ENCODE assay signal across 8 cellular contexts in the genomic region with DNA sequence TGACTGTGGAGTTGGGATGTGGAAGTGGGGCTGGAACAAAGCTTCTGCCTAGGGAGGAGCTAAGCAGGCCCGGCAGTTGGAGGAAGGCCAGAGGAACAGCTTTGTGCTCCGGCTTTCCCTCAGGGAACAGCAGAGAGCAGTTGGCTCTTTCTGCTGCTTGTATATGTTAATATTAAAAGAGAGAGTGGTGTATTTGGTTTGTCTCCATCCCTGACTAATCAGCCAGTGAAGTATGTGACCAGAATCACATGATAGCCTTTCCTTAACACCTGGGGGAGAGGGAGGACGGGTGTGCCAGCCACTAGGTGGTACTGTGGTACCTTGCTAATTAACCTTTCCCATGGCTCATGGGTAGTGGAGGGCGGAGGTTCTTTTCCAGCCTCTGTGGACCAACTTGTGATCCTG. TPM values are rescaled to one million over a fixed set of nuclear protein-coding genes. Genes with fewer than 3 reads are reported as not detected.
DNase-seq lines count a peak whose midpoint lies in the region; ATAC-seq and TF ChIP-seq lines count a peak whose summit lies in the region.

No MANE protein-coding gene starts in this region.

- BruUV-seq in Caco-2 (replicated peaks; lab: Mats Ljungman, UMichigan) = no TSS peak

- no peak overlapping the region for H2BK120ac ChIP-seq in neuronal stem cell (ENCODE audit: low read depth, low read length)

- H3K4me3 ChIP-seq in Caco-2 (ENCODE audit: low read depth, low read length) (no peak overlapping the region), left lung (no peak overlapping the region), aorta (ENCODE audit: low read length in 2 of 2) (no peak overlapping the region), neuronal stem cell (ENCODE audit: low read length in 2 of 2) (no peak overlapping the region)

- H3K9ac ChIP-seq in neuronal stem cell (ENCODE audit: low read depth, low read length, poor library complexity) = no peak overlapping the region

- H3K36me3 Mint-ChIP-seq in Caco-2 (ENCODE audit: insufficient read depth, unreplicated experiment) = peaks cover 25% of the 10 kb centered on the region

- no peak overlapping the region for H3K23ac ChIP-seq in neuronal stem cell (ENCODE audit: low read depth, low read length, poor library complexity)

- no peak overlapping the region for H3K4me2 ChIP-seq in neuronal stem cell (ENCODE audit: insufficient read depth, low read length, poor library complexity, severe bottlenecking)

- H3K18ac ChIP-seq in neuronal stem cell (ENCODE audit: low read length) = no peak overlapping the region

- H3K27me3 ChIP-seq in Caco-2 (replicated peaks; ENCODE audit: control insufficient read depth, insufficient read depth, low read length) (no peaks in the 10 kb centered on the region), left lung (no peaks in the 10 kb centered on the region), aorta (ENCODE audit: control insufficient read depth in 1 of 2, insufficient read depth in 2 of 2, low read length in 1 of 2) (no peaks in the 10 kb centered on the region), neuronal stem cell (ENCODE audit: control insufficient read depth in 3 of 3, insufficient read depth in 3 of 3, low read depth in 1 of 3, low read length in 3 of 3) (no peaks in the 10 kb centered on the region)

- H3K9me3 Mint-ChIP-seq in Caco-2 (ENCODE audit: unreplicated experiment) = no peaks in the 10 kb centered on the region

- H3K36me3 ChIP-seq in Caco-2 (ENCODE audit: control insufficient read depth, insufficient read depth, low read length) (peaks cover 6% of the 10 kb centered on the region), left lung (peaks cover 0 to 67% of the 10 kb centered on the region in 2 donors), aorta (ENCODE audit: control insufficient read depth in 1 of 2, insufficient read depth in 2 of 2, low read length in 1 of 2) (peaks cover 13 to 15% of the 10 kb centered on the region in 2 donors), neuronal stem cell (replicated peaks in 1 of 2; ENCODE audit: control insufficient read depth in 2 of 2, insufficient read depth in 2 of 2, low read length in 2 of 2) (peaks cover 43 to 64% of the 10 kb centered on the region in 2 donors)

- no peak overlapping the region for H2AFZ ChIP-seq in neuronal stem cell (ENCODE audit: low read length)

- no peak overlapping the region for H3K27ac Mint-ChIP-seq in Caco-2 (ENCODE audit: unreplicated experiment)

- H4K91ac ChIP-seq in neuronal stem cell (ENCODE audit: low read depth, low read length, poor library complexity) = no peak overlapping the region

- TF ChIP-seq CTCF in Caco-2 (IDR thresholded peaks at IDR 0.05; ENCODE audit: insufficient read depth in 1 of 2, low read depth in 1 of 2, low read length in 1 of 2, severe bottlenecking in 1 of 2, unreplicated experiment in 1 of 2) (peak; percentile 36 to 64), left lung (IDR thresholded peaks at IDR 0.05) (peak; percentile 23 to 24)

- H3K27ac ChIP-seq in left lung (no peak overlapping the region), aorta (ENCODE audit: low read depth in 1 of 2, low read length in 2 of 2) (no peak overlapping the region), neuronal stem cell (replicated peaks; ENCODE audit: low read length) (no peak overlapping the region)

- intact Hi-C loops in Caco-2 (cut with micrococcal nuclease; ENCODE audit: unreplicated experiment) (loop anchor here (2.0 kb wide), 2 partner anchors 104 to 144 kb away; a partner anchor contains a TSS), left lung (cut with DNase I) (loop anchor here in 1 of 2 donors (10.0 kb wide), 1 partner anchor 90 kb away; no protein-coding TSS in a partner anchor), aorta (cut with DNase I) (loop anchor here in 1 of 2 donors (5.0 kb wide), 1 partner anchor 42 kb away; a partner anchor contains a TSS)

- in situ Hi-C loops in T47D (cut with HindIII; ENCODE audit: low pct_unique_long_range_greater_than_20kb, low sequenced_read_pairs) = no loop called here

- no peak overlapping the region for H2BK15ac ChIP-seq in neuronal stem cell (ENCODE audit: low read length)

- DNase-seq in Caco-2 = peak; percentile 64
- DNase-seq in HT1080 (ENCODE audit: low read depth) = peak; percentile 70
- DNase-seq in RPMI7951 (ENCODE audit: low read depth) = peak; percentile 50
- DNase-seq in T47D (ENCODE audit: low read depth in 1 of 2, low spot score in 1 of 2) = peak; percentile 90 to 92
- no peak for DNase-seq in left lung
- no peak for DNase-seq in aorta
- no peak for DNase-seq in neuronal stem cell (ENCODE audit: low spot score)

- ATAC-seq in left lung (peak; percentile 97), aorta (ENCODE audit: low FRiP score) (peak; percentile 35), GM18511 (IDR thresholded peaks at IDR 0.05; ENCODE audit: unreplicated experiment) (no peak)

- H3K9me3 ChIP-seq in Caco-2 (no peaks in the 10 kb centered on the region), left lung (no peaks in the 10 kb centered on the region), aorta (ENCODE audit: control insufficient read depth, low read length) (no peaks in the 10 kb centered on the region), neuronal stem cell (replicated peaks in 1 of 2; ENCODE audit: control insufficient read depth in 2 of 2, insufficient read depth in 1 of 2, low read depth in 1 of 2, low read length in 2 of 2) (no peaks in the 10 kb centered on the region)

- no peak overlapping the region for H3K4ac ChIP-seq in neuronal stem cell (ENCODE audit: low read length)

- no peak overlapping the region for H3K4me3 Mint-ChIP-seq in Caco-2 (ENCODE audit: unreplicated experiment)

- no peaks in the 10 kb centered on the region for H3K79me1 ChIP-seq in neuronal stem cell (ENCODE audit: low read depth, low read length)

- H3K4me1 ChIP-seq in Caco-2 (no peaks in the 10 kb centered on the region), left lung (no peaks in the 10 kb centered on the region), aorta (ENCODE audit: control insufficient read depth in 1 of 2, insufficient read depth in 2 of 2, low read length in 2 of 2) (no peaks in the 10 kb centered on the region), neuronal stem cell (ENCODE audit: control insufficient read depth in 2 of 2, insufficient read depth in 1 of 2, low read depth in 1 of 2, low read length in 2 of 2) (no peaks in the 10 kb centered on the region)

- H3K14ac ChIP-seq in neuronal stem cell (ENCODE audit: low read length) = no peak overlapping the region

- H3K4me1 Mint-ChIP-seq in Caco-2 (ENCODE audit: low read depth, unreplicated experiment) = no peaks in the 10 kb centered on the region

- no peaks in the 10 kb centered on the region for H3K27me3 Mint-ChIP-seq in Caco-2 (ENCODE audit: insufficient read depth, unreplicated experiment)

- H4K8ac ChIP-seq in neuronal stem cell (ENCODE audit: low read depth, low read length) = no peak overlapping the region

- WGBS in aorta, 2 donors = 19 to 21% methylated on average over 4 of the region's 4 CpGs
- no CpG with 5 or more reads among the region's 4 CpGs for WGBS in neuronal stem cell (ENCODE audit: extremely low coverage in 2 of 2, insufficient read length in 2 of 2, insufficient replicate concordance in 1 of 2), 2 donors

- H2BK12ac ChIP-seq in neuronal stem cell (ENCODE audit: low read length) = no peak overlapping the region

- no peak overlapping the region for H2BK5ac ChIP-seq in neuronal stem cell (ENCODE audit: low read length)

- CTCF ChIA-PET in Caco-2 (lab: Charles Lee) = interaction anchor here (0.8 kb wide), 1 partner anchor 11 kb away, joined by 4 read pairs; a partner anchor contains a TSS

- H2AK5ac ChIP-seq in neuronal stem cell (ENCODE audit: low read depth, low read length) = no peak overlapping the region

- POLR2A ChIA-PET in Caco-2 (lab: Charles Lee) = interaction anchor here (1.7 kb wide), 1 partner anchor 41 kb away, joined by 8 read pairs; a partner anchor contains a TSS

RNA-seq across cellular contexts. Expression of a gene that starts 10.0 kb away (rescaled TPM):
- total RNA-seq in Caco-2 (2022) (43.8 and 52.9 TPM in 2 replicates), left lung (10 to 100 TPM; 32.2 to 44.5 TPM), aorta (10 to 100 TPM; 32.2 to 32.9 TPM)
- total RNA-seq in HT1080 (2014; rRNA removed; shearing (Covaris generic)) = 85.0 and 88.4 TPM in 2 replicates
- 64.7 and 65.7 TPM in 2 replicates for polyA plus RNA-seq in HT1080 (2015; cell fraction: cytosol; rRNA removed)
- 143 and 152 TPM in 2 replicates for polyA plus RNA-seq in HT1080 (2015; cell fraction: nucleus; rRNA removed)
- 42.1 and 52.0 TPM in 2 replicates for total RNA-seq in RPMI7951 (2014; rRNA removed; shearing (Covaris generic))
- polyA plus RNA-seq in aorta = 10 to 100 TPM; 24.3 to 53.1 TPM
- 31.0 TPM for polyA plus RNA-seq in neuronal stem cell (2013, experiment 1 of 2)
- 31.6 TPM for polyA plus RNA-seq in neuronal stem cell (2013, experiment 2 of 2)

RNA-seq across cellular contexts. Expression of a gene that starts 10.1 kb away (rescaled TPM):
- total RNA-seq in Caco-2 (2022) (83.9 and 86.7 TPM in 2 replicates), left lung (10 to 100 TPM; 62.5 to 72.6 TPM), aorta (10 to 100 TPM; 66.7 to 77.1 TPM)
- 38.6 and 46.8 TPM in 2 replicates for total RNA-seq in HT1080 (2014; rRNA removed; shearing (Covaris generic))
- polyA plus RNA-seq in HT1080 (2015; cell fraction: cytosol; rRNA removed) = 35.6 and 40.9 TPM in 2 replicates
- 121 TPM in 2 replicates for polyA plus RNA-seq in HT1080 (2015; cell fraction: nucleus; rRNA removed)
- 21.9 and 27.8 TPM in 2 replicates for total RNA-seq in RPMI7951 (2014; rRNA removed; shearing (Covaris generic))
- polyA plus RNA-seq in aorta = 10 to 100 TPM; 13.5 to 55.6 TPM
- polyA plus RNA-seq in neuronal stem cell (2013, experiment 1 of 2) = 47.4 TPM
- 46.8 TPM for polyA plus RNA-seq in neuronal stem cell (2013, experiment 2 of 2)

RNA-seq across cellular contexts. Expression of a gene that starts 29.5 kb away (rescaled TPM):
- total RNA-seq in Caco-2 (2022) (202 and 214 TPM in 2 replicates), left lung (100 to 1,000 TPM; 296 to 347 TPM), aorta (100 to 1,000 TPM; 249 to 250 TPM)
- 840 and 907 TPM in 2 replicates for total RNA-seq in HT1080 (2014; rRNA removed; shearing (Covaris generic))
- polyA plus RNA-seq in HT1080 (2015; cell fraction: cytosol; rRNA removed) = 814 and 918 TPM in 2 replicates
- 836 and 874 TPM in 2 replicates for polyA plus RNA-seq in HT1080 (2015; cell fraction: nucleus; rRNA removed)
- total RNA-seq in RPMI7951 (2014; rRNA removed; shearing (Covaris generic)) = 699 and 754 TPM in 2 replicates
- polyA plus RNA-seq in aorta = 100 to 1,000 TPM; 234 to 237 TPM
- 199 TPM for polyA plus RNA-seq in neuronal stem cell (2013, experiment 1 of 2)
- polyA plus RNA-seq in neuronal stem cell (2013, experiment 2 of 2) = 192 TPM

RNA-seq across cellular contexts. Expression of a gene that starts 40.9 kb away (rescaled TPM):
- total RNA-seq in Caco-2 (2022) (68.8 and 69.8 TPM in 2 replicates), left lung (10 to 100 TPM; 63.3 to 69.9 TPM), aorta (10 to 100 TPM; 44.1 to 57.1 TPM)
- total RNA-seq in HT1080 (2014; rRNA removed; shearing (Covaris generic)) = 49.1 and 72.9 TPM in 2 replicates
- 30.7 and 33.0 TPM in 2 replicates for polyA plus RNA-seq in HT1080 (2015; cell fraction: cytosol; rRNA removed)
- polyA plus RNA-seq in HT1080 (2015; cell fraction: nucleus; rRNA removed) = 146 and 166 TPM in 2 replicates
- total RNA-seq in RPMI7951 (2014; rRNA removed; shearing (Covaris generic)) = 27.2 and 33.4 TPM in 2 replicates
- 10 to 100 TPM; 30.1 to 75.6 TPM for polyA plus RNA-seq in aorta
- 17.7 TPM for polyA plus RNA-seq in neuronal stem cell (2013, experiment 1 of 2)
- polyA plus RNA-seq in neuronal stem cell (2013, experiment 2 of 2) = 16.0 TPM

RNA-seq across cellular contexts. Expression of a gene that starts 48.3 kb away (rescaled TPM):
- total RNA-seq in Caco-2 (2022) (not detected in 2 replicates), left lung (not detected), aorta (not detected)
- not detected in 2 replicates for total RNA-seq in HT1080 (2014; rRNA removed; shearing (Covaris generic))
- not detected in 2 replicates for polyA plus RNA-seq in HT1080 (2015; cell fraction: cytosol; rRNA removed)
- polyA plus RNA-seq in HT1080 (2015; cell fraction: nucleus; rRNA removed) = not detected in 2 replicates
- not detected in 2 replicates for total RNA-seq in RPMI7951 (2014; rRNA removed; shearing (Covaris generic))
- polyA plus RNA-seq in aorta = not detected
- not detected for polyA plus RNA-seq in neuronal stem cell (2013, experiment 1 of 2)
- not detected for polyA plus RNA-seq in neuronal stem cell (2013, experiment 2 of 2)

Comparison
In these comparisons a context has a peak if more than half of its experiments do, and no peak if none do; other contexts are left out.
1. DNase-seq: peak in Caco-2 (2 of 2), HT1080 (single experiment), RPMI7951 (single experiment) and T47D (2 of 2); none in left lung (0 of 2), aorta (0 of 2) and neuronal stem cell (single experiment).